ENCODE assay signal across 23 cellular contexts in the genomic region with DNA sequence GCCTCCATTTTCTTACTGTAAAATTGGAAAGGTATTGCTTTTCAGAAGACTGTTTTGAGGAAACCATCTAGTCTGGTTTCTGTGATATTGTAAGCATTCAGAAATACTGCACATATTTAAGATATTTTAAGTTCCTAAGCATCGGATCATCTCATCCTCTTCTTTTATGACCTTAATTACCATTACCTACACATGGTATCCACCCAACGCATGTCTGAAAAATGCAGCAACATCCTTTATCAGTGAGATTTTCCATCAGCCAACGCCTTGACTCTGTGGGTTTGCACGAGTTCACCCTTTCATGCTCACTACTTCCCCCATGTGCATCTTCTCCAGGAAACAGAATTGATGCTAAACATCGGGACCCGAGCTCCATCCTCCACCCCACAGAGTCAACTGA.
"Had no signal": no experiment of that assay in that cellular context is flagged by ENCODE, and none has a peak within 500 bp of the region (broad histone marks: within the 10 kb centered on the region; RNA-seq: fewer than 3 reads in every experiment).

No MANE protein-coding gene starts in this region.

- H3K36me3 Mint-ChIP-seq: activated naive CD4-positive, alpha-beta T cell treated with anti-CD3 and anti-CD28 coated beads, Interleukin-2, amount 50 U/mL, for 72 hours; mesothelial cell of epicardium; naive thymus-derived CD8-positive, alpha-beta T cell; neural progenitor cell; T-cell; type B pancreatic cell had no signal

- H3K4me1 Mint-ChIP-seq: activated T-helper 17 cell treated with anti-CD3 and anti-CD28 coated beads, Interleukin-2, amount 50 U/mL, for 72 hours; mesothelial cell of epicardium; naive thymus-derived CD8-positive, alpha-beta T cell; neural progenitor cell; T-cell had no signal

- H3K9ac ChIP-seq: neural progenitor cell had no signal

- ATAC-seq: activated naive CD4-positive, alpha-beta T cell treated with anti-CD3 and anti-CD28 coated beads, Interleukin-2, amount 50 U/mL, for 72 hours; activated T-helper 17 cell treated with anti-CD3 and anti-CD28 coated beads, Interleukin-2, amount 50 U/mL, for 72 hours; foreskin keratinocyte; naive thymus-derived CD8-positive, alpha-beta T cell; sciatic nerve; T-cell had no signal

- H3K4me2 ChIP-seq: neural progenitor cell, smooth muscle cell had no signal

- H3K27me3 Mint-ChIP-seq: dendritic cell treated with granulocyte-macrophage colony-stimulating factor and Interleukin-4, amounts not matched to agents 40 ng/mL and 50 ng/mL, for 4 days; type B pancreatic cell had no signal

- H3K36me3 ChIP-seq: cardiac muscle cell, neural progenitor cell had no signal

- H2AFZ ChIP-seq: neural progenitor cell had no signal

- H3K9me3 Mint-ChIP-seq: activated naive CD4-positive, alpha-beta T cell treated with anti-CD3 and anti-CD28 coated beads, Interleukin-2, amount 50 U/mL, for 72 hours; activated T-cell treated with anti-CD3 and anti-CD28 coated beads, Interleukin-2, amount 50 U/mL, for 24 hours; dendritic cell treated with granulocyte-macrophage colony-stimulating factor and Interleukin-4, amounts not matched to agents 40 ng/mL and 50 ng/mL, for 4 days; neural progenitor cell; T-cell; T-helper 2 cell treated with Interferon-gamma antibody and Interleukin-4, amounts not matched to agents 5 μg/mL and 100 μg/mL, for 36 hours had no signal

- H3K4me3 ChIP-seq: adrenal gland, cardiac muscle cell, left ventricle myocardium inferior, neural progenitor cell, smooth muscle cell, testis had no signal

- H3K27me3 ChIP-seq: adrenal gland, cardiac muscle cell, foreskin keratinocyte, neural progenitor cell, testis had no signal

- H3K4me3 Mint-ChIP-seq: activated T-cell treated with anti-CD3 and anti-CD28 coated beads, Interleukin-2, amount 50 U/mL, for 24 hours; activated T-helper 17 cell treated with anti-CD3 and anti-CD28 coated beads, Interleukin-2, amount 50 U/mL, for 72 hours; dendritic cell treated with granulocyte-macrophage colony-stimulating factor and Interleukin-4, amounts not matched to agents 40 ng/mL and 50 ng/mL, for 4 days; mesothelial cell of epicardium; naive thymus-derived CD8-positive, alpha-beta T cell; neural progenitor cell; T-cell; T-helper 2 cell treated with Interferon-gamma antibody and Interleukin-4, amounts not matched to agents 5 μg/mL and 100 μg/mL, for 36 hours; type B pancreatic cell had no signal

- H3K9me3 ChIP-seq: adrenal gland, testis had no signal

- H3K4me1 ChIP-seq: adrenal gland, foreskin keratinocyte, left ventricle myocardium inferior, neural progenitor cell, testis had no signal

- H3K27ac Mint-ChIP-seq: activated naive CD4-positive, alpha-beta T cell treated with anti-CD3 and anti-CD28 coated beads, Interleukin-2, amount 50 U/mL, for 72 hours; activated T-cell treated with anti-CD3 and anti-CD28 coated beads, Interleukin-2, amount 50 U/mL, for 24 hours; activated T-helper 17 cell treated with anti-CD3 and anti-CD28 coated beads, Interleukin-2, amount 50 U/mL, for 72 hours; dendritic cell treated with granulocyte-macrophage colony-stimulating factor and Interleukin-4, amounts not matched to agents 40 ng/mL and 50 ng/mL, for 4 days; mesothelial cell of epicardium; neural progenitor cell; T-cell; T-helper 2 cell treated with Interferon-gamma antibody and Interleukin-4, amounts not matched to agents 5 μg/mL and 100 μg/mL, for 36 hours; type B pancreatic cell had no signal

- DNase-seq: activated CD4-positive, alpha-beta T cell treated with anti-CD3 and anti-CD28 coated beads, Interleukin-2, amount 50 U/mL, for 4 hours; activated CD8-positive, alpha-beta memory T cell treated with anti-CD3 and anti-CD28 coated beads for 24 hours; activated CD8-positive, alpha-beta memory T cell treated with anti-CD3 and anti-CD28 coated beads, Interleukin-2, amount 50 U/mL, for 4 hours; activated T-cell treated with anti-CD3 and anti-CD28 coated beads, Interleukin-2, amount 50 U/mL, for 24 hours; adrenal gland; effector CD4-positive, alpha-beta T cell; foreskin keratinocyte; left ventricle myocardium inferior; naive thymus-derived CD8-positive, alpha-beta T cell; stimulated activated CD4-positive, alpha-beta T cell treated with anti-CD3 and anti-CD28 coated beads, Interleukin-15, amount 100 ng/mL, for 24 hours; stimulated activated naive CD4-positive, alpha-beta T cell; T-cell; testis had no signal

- H3K27ac ChIP-seq: adrenal gland, cardiac muscle cell, foreskin keratinocyte, left ventricle myocardium inferior, neural progenitor cell, testis had no signal
